ENCODE assay signal across 20 cellular contexts in genomic region chr13:64071352-64071751, GRCh38.
DNase-seq lines count a peak whose midpoint lies in the region; TF ChIP-seq lines count a peak whose summit lies in the region.
"Had no signal": no experiment of that assay in that cellular context is flagged by ENCODE, and none has a peak within 500 bp of the region (broad histone marks: within the 10 kb centered on the region; RNA-seq: fewer than 3 reads in every experiment).

No MANE protein-coding gene starts in this region.

- H3K36me3 ChIP-seq in HEK293 (ENCODE audit: control insufficient read depth in 2 of 2, insufficient read depth in 1 of 2, low read length in 2 of 2) (no peaks in the 10 kb centered on the region), Loucy (ENCODE audit: insufficient read depth, low read length) (no peaks in the 10 kb centered on the region), SU-DHL-6 (ENCODE audit: low read length) (no peaks in the 10 kb centered on the region), SJCRH30 (no peaks in the 10 kb centered on the region)
- H3K36me3 ChIP-seq: BE2C; BLaER1 treated with 17β-estradiol and CSF1 and Interleukin-3, amounts not matched to agents 10 nM and 100 nM had no signal

- H3K27ac ChIP-seq in HEK293 (ENCODE audit: extremely low read depth, low read depth, low read length) (no peak overlapping the region), SU-DHL-6 (ENCODE audit: low read depth, low read length) (no peak overlapping the region), SJCRH30 (no peak overlapping the region)
- H3K27ac ChIP-seq: 22Rv1; BLaER1 treated with 17β-estradiol and CSF1 and Interleukin-3, amounts not matched to agents 10 nM and 100 nM had no signal

- H3F3A ChIP-seq in Loucy (ENCODE audit: low read depth) (no peaks in the 10 kb centered on the region), SU-DHL-6 (ENCODE audit: insufficient read depth) (no peaks in the 10 kb centered on the region)

- DNase-seq in dedifferentiated amniotic fluid mesenchymal stem cell (ENCODE audit: extremely low spot score) (no peak), AG20443 (ENCODE audit: low spot score) (no peak), SJCRH30 (no peak)
- DNase-seq: AML-193; BE2C; CD4-positive, alpha-beta T cell; CD8-positive, alpha-beta memory T cell; DMS 273 treated with DMSO at 0.1 percent for 48 hours; DMS79; EL; GDM1; H9; HFFc6 had no signal

- H3K4me1 ChIP-seq in HEK293 (ENCODE audit: control insufficient read depth, insufficient read depth, low read length) (no peaks in the 10 kb centered on the region), Loucy (ENCODE audit: insufficient read depth, low read length, poor library complexity, severe bottlenecking) (peaks cover 37% of the 10 kb centered on the region), SJCRH30 (no peaks in the 10 kb centered on the region)
- H3K4me1 ChIP-seq: BE2C had no signal

- H4K20me1 ChIP-seq in Loucy (ENCODE audit: insufficient read depth, low read length, poor library complexity, severe bottlenecking) (no peaks in the 10 kb centered on the region), SU-DHL-6 (ENCODE audit: low read depth, low read length) (no peaks in the 10 kb centered on the region)
- H4K20me1 ChIP-seq: BLaER1 treated with 17β-estradiol and CSF1 and Interleukin-3, amounts not matched to agents 10 nM and 100 nM had no signal

- H3K4me2 ChIP-seq in Loucy (ENCODE audit: low read depth, low read length, poor library complexity, severe bottlenecking) = no peak overlapping the region
- H3K4me2 ChIP-seq in SU-DHL-6 (ENCODE audit: low read depth, low read length, poor library complexity, severe bottlenecking) = no peak overlapping the region
- H3K4me2 ChIP-seq: BLaER1 treated with 17β-estradiol and CSF1 and Interleukin-3, amounts not matched to agents 10 nM and 100 nM; GM23338 had no signal

- CTCF ChIA-PET in HEK293 (lab: Yijun Ruan, JAX) = no interaction called here

- no peak overlapping the region for H3K9ac ChIP-seq in Loucy (ENCODE audit: low read depth, low read length, poor library complexity, severe bottlenecking)
- H3K9ac ChIP-seq in SU-DHL-6 (ENCODE audit: low read length) = no peak overlapping the region
- H3K9ac ChIP-seq: BLaER1 treated with 17β-estradiol and CSF1 and Interleukin-3, amounts not matched to agents 10 nM and 100 nM had no signal

- no peaks in the 10 kb centered on the region for H3K9me3 ChIP-seq in HEK293 (ENCODE audit: control insufficient read depth, insufficient read depth, low read depth, low read length)
- H3K9me3 ChIP-seq in Loucy (ENCODE audit: insufficient read depth, low read depth, low read length) = 0 out of 2 replicates have a peak, but pooled peaks cover 4% of the 10 kb centered on the region
- H3K9me3 ChIP-seq in SU-DHL-6 (ENCODE audit: insufficient read depth, low read length) = no peaks in the 10 kb centered on the region
- H3K9me3 ChIP-seq in SJCRH30 (replicated peaks) = no peaks in the 10 kb centered on the region
- H3K9me3 ChIP-seq: BE2C had no signal

- H3K4me3 ChIP-seq in HEK293 (ENCODE audit: low read depth, low read length) = no peak overlapping the region
- H3K4me3 ChIP-seq in Loucy (ENCODE audit: low read length, poor library complexity, severe bottlenecking) = no peak overlapping the region
- H3K4me3 ChIP-seq in SU-DHL-6 (ENCODE audit: insufficient read depth, low read length, poor library complexity, severe bottlenecking) = no peak overlapping the region
- H3K4me3 ChIP-seq in SJCRH30 = no peak overlapping the region
- H3K4me3 ChIP-seq: BLaER1 treated with 17β-estradiol and CSF1 and Interleukin-3, amounts not matched to agents 10 nM and 100 nM; GM12878; GM23338 had no signal

- POLR2A ChIA-PET in HEK293 (lab: Yijun Ruan, JAX) = no interaction called here

- H2AFZ ChIP-seq in Loucy (ENCODE audit: low read length) = 0 out of 2 replicates have a peak overlapping the region, but pooled peaks have one; percentile 14
- peak overlapping the region; percentile 74 for H2AFZ ChIP-seq in SU-DHL-6 (ENCODE audit: low read depth, low read length, severe bottlenecking)
- H2AFZ ChIP-seq: GM23338 had no signal

- H3K79me2 ChIP-seq in Loucy (ENCODE audit: insufficient read depth, low read length) (no peaks in the 10 kb centered on the region), SU-DHL-6 (ENCODE audit: insufficient read depth, low read length) (no peaks in the 10 kb centered on the region)

- H3K27me3 ChIP-seq in Loucy (ENCODE audit: insufficient read depth, low read length, poor library complexity, severe bottlenecking) = no peaks in the 10 kb centered on the region
- H3K27me3 ChIP-seq in SU-DHL-6 (ENCODE audit: low read length) = no peaks in the 10 kb centered on the region
- no peaks in the 10 kb centered on the region for H3K27me3 ChIP-seq in SJCRH30
- H3K27me3 ChIP-seq: BE2C; BLaER1 treated with 17β-estradiol and CSF1 and Interleukin-3, amounts not matched to agents 10 nM and 100 nM had no signal

- TF ChIP-seq CTCF in HEK293 (tag by site-specific recombination; IDR thresholded peaks at IDR 0.05) (no peak), Loucy (conservative IDR thresholded peaks at IDR 0.05; ENCODE audit: low read length) (no peak), SU-DHL-6 (IDR thresholded peaks at IDR 0.05; ENCODE audit: insufficient read depth, low read length, poor library complexity, severe bottlenecking) (no peak)

- H3K9me2 ChIP-seq in Loucy (replicated peaks; ENCODE audit: low read depth, low read length) (no peaks in the 10 kb centered on the region), SU-DHL-6 (replicated peaks; ENCODE audit: insufficient read depth, low read length) (no peaks in the 10 kb centered on the region)

TF ChIP-seq in HEK293, 187 proteins besides CTCF, POLR2A, EP300 and RAD21:
- TF ChIP-seq ZNF211 (tag by site-specific recombination; IDR thresholded peaks at IDR 0.05; ENCODE audit: low read depth) = no peak
- TF ChIP-seq, protein P1, sequence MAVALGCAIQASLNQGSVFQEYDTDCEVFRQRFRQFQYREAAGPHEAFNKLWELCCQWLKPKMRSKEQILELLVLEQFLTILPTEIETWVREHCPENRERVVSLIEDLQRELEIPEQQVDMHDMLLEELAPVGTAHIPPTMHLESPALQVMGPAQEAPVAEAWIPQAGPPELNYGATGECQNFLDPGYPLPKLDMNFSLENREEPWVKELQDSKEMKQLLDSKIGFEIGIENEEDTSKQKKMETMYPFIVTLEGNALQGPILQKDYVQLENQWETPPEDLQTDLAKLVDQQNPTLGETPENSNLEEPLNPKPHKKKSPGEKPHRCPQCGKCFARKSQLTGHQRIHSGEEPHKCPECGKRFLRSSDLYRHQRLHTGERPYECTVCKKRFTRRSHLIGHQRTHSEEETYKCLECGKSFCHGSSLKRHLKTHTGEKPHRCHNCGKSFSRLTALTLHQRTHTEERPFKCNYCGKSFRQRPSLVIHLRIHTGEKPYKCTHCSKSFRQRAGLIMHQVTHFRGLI (tag by site-specific recombination; IDR thresholded peaks at IDR 0.05) = peak; percentile 53; the same call in 1 of the 2 replicates
